1 cellular context compared by ENCODE assay signal in the genomic region with DNA sequence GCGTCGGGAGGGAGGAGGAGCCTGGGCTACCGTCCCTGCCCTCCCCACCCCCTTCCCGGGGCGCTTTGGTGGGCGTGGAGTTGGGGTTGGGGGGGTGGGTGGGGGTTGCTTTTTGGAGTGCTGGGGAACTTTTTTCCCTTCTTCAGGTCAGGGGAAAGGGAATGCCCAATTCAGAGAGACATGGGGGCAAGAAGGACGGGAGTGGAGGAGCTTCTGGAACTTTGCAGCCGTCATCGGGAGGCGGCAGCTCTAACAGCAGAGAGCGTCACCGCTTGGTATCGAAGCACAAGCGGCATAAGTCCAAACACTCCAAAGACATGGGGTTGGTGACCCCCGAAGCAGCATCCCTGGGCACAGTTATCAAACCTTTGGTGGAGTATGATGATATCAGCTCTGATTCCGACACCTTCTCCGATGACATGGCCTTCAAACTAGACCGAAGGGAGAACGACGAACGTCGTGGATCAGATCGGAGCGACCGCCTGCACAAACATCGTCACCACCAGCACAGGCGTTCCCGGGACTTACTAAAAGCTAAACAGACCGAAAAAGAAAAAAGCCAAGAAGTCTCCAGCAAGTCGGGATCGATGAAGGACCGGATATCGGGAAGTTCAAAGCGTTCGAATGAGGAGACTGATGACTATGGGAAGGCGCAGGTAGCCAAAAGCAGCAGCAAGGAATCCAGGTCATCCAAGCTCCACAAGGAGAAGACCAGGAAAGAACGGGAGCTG.
TF ChIP-seq lines count a peak whose summit lies in the region.

No MANE protein-coding gene starts in this region.

TF ChIP-seq in GM12878, 131 proteins besides CTCF, POLR2A, EP300 and RAD21:
- TF ChIP-seq, protein P1, sequence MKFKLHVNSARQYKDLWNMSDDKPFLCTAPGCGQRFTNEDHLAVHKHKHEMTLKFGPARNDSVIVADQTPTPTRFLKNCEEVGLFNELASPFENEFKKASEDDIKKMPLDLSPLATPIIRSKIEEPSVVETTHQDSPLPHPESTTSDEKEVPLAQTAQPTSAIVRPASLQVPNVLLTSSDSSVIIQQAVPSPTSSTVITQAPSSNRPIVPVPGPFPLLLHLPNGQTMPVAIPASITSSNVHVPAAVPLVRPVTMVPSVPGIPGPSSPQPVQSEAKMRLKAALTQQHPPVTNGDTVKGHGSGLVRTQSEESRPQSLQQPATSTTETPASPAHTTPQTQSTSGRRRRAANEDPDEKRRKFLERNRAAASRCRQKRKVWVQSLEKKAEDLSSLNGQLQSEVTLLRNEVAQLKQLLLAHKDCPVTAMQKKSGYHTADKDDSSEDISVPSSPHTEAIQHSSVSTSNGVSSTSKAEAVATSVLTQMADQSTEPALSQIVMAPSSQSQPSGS (IDR thresholded peaks at IDR 0.05; ENCODE audit: low read length) = no peak
- no peak for TF ChIP-seq YY1 (IDR thresholded peaks at IDR 0.05; ENCODE audit: low read depth, low read length)
- 0 out of 3 replicates have a peak, but pooled peaks of 1 of the 2 experiments have one; percentile 36 for TF ChIP-seq EGR1 (IDR thresholded peaks at IDR 0.05; ENCODE audit: borderline replicate concordance in 1 of 2, low read depth in 2 of 2, low read length in 2 of 2)
- no peak for TF ChIP-seq KDM1A (IDR thresholded peaks at IDR 0.05; ENCODE audit: borderline replicate concordance)
- TF ChIP-seq PML (IDR thresholded peaks at IDR 0.05; ENCODE audit: low read length) = no peak
- no peak for TF ChIP-seq KLF5 (IDR thresholded peaks at IDR 0.05; ENCODE audit: partially characterized antibody)
- TF ChIP-seq, protein P2, sequence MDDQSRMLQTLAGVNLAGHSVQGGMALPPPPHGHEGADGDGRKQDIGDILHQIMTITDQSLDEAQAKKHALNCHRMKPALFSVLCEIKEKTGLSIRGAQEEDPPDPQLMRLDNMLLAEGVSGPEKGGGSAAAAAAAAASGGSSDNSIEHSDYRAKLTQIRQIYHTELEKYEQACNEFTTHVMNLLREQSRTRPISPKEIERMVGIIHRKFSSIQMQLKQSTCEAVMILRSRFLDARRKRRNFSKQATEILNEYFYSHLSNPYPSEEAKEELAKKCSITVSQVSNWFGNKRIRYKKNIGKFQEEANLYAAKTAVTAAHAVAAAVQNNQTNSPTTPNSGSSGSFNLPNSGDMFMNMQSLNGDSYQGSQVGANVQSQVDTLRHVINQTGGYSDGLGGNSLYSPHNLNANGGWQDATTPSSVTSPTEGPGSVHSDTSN (IDR thresholded peaks at IDR 0.05; ENCODE audit: insufficient replicate concordance, low read depth, low read length) = no peak
- TF ChIP-seq ETV6 (conservative IDR thresholded peaks at IDR 0.05 in 1 of 2, IDR thresholded peaks at IDR 0.05 in 1 of 2; ENCODE audit: borderline replicate concordance in 1 of 2, low read depth in 1 of 2) = no peak
- TF ChIP-seq JUND (IDR thresholded peaks at IDR 0.05; ENCODE audit: low read depth, low read length) = no peak
- TF ChIP-seq POLR2AphosphoS5 (IDR thresholded peaks at IDR 0.05; ENCODE audit: low read length) = 0 out of 2 replicates have a peak, but pooled peaks have one; percentile 44
- TF ChIP-seq MTA2 (IDR thresholded peaks at IDR 0.05; ENCODE audit: low read depth) = no peak
- no peak for TF ChIP-seq ASH2L (IDR thresholded peaks at IDR 0.05; ENCODE audit: borderline replicate concordance, low read depth)
- no peak for TF ChIP-seq HCFC1 (IDR thresholded peaks at IDR 0.05; ENCODE audit: low read length)
- TF ChIP-seq SUZ12 (IDR thresholded peaks at IDR 0.05; ENCODE audit: unreplicated experiment) = no peak
- no peak for TF ChIP-seq TCF3 (IDR thresholded peaks at IDR 0.05; ENCODE audit: borderline replicate concordance, insufficient read depth, low read depth, low read length)
- no peak for TF ChIP-seq ZNF622 (IDR thresholded peaks at IDR 0.05)
